ENCODE assay signal across 1 cellular context in the genomic region with DNA sequence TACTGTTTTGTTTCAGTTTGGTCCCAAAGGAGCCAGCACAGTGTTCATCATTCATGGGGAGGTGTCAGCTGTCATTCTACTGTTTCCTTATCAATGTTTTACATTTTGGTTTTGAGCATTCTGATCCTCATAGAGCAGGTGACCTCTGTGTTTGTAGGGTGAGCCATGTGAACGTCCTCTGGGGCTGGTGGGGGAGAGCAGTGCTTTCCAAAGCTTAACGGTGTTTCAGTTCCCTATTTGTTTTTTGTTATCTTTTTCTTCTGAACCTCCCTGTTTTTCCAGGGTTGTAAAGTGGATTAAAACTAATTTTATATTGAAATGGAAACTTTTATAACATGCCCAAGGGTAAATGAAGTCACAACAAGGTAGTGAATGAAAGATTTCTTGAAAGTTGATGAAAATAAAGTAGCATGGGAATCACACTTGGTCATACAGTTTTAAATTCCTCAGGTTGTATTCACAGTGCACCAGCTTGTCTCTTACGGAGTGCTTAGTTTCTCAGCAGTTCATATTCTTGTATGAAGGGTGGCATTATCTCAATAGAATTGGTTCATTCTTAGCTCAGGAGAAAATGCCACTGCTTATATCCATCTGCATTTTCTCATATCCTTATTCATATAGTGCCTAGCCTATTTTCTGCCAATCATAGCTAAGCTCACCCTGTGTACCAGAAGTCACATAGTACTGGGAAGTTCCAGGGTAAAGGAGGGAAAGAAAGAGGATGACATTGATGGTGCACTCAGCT.
TF ChIP-seq lines count a peak whose summit lies in the region.

No MANE protein-coding gene starts in this region.

TF ChIP-seq in HepG2, 621 proteins besides CTCF, POLR2A, EP300 and RAD21 (continued from another document):
- TF ChIP-seq STAG1 (CRISPR knock-in tag; IDR thresholded peaks at IDR 0.05) (0 out of 2 replicates have a peak, but pooled peaks have one; percentile 14), MEF2D (CRISPR knock-in tag; IDR thresholded peaks at IDR 0.05) (no peak), TOPORS (CRISPR knock-in tag; IDR thresholded peaks at IDR 0.05) (no peak), YY1 (IDR thresholded peaks at IDR 0.05; ENCODE audit: insufficient read depth, insufficient replicate concordance, low read depth, low read length) (no peak), RBM39 (IDR thresholded peaks at IDR 0.05; ENCODE audit: low read depth, low read length, poor library complexity, severe bottlenecking) (no peak), HNRNPLL (IDR thresholded peaks at IDR 0.05; ENCODE audit: low read depth, low read length, poor library complexity, severe bottlenecking) (no peak), ZNF143 (CRISPR knock-in tag; IDR thresholded peaks at IDR 0.05) (no peak), SAP130 (CRISPR knock-in tag; IDR thresholded peaks at IDR 0.05; ENCODE audit: low read depth) (peak; percentile 76), NCOA2 (CRISPR knock-in tag; IDR thresholded peaks at IDR 0.05) (peak; percentile 64)
- TF ChIP-seq, protein P1, sequence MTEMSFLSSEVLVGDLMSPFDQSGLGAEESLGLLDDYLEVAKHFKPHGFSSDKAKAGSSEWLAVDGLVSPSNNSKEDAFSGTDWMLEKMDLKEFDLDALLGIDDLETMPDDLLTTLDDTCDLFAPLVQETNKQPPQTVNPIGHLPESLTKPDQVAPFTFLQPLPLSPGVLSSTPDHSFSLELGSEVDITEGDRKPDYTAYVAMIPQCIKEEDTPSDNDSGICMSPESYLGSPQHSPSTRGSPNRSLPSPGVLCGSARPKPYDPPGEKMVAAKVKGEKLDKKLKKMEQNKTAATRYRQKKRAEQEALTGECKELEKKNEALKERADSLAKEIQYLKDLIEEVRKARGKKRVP (CRISPR knock-in tag; IDR thresholded peaks at IDR 0.05), result peak in 1 of 2 experiments; percentile 40; a peak in 1 of 4 replicates
- TF ChIP-seq, protein P2, sequence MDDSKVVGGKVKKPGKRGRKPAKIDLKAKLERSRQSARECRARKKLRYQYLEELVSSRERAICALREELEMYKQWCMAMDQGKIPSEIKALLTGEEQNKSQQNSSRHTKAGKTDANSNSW (CRISPR knock-in tag; IDR thresholded peaks at IDR 0.05; ENCODE audit: borderline replicate concordance), result no peak
- TF ChIP-seq, protein P3, sequence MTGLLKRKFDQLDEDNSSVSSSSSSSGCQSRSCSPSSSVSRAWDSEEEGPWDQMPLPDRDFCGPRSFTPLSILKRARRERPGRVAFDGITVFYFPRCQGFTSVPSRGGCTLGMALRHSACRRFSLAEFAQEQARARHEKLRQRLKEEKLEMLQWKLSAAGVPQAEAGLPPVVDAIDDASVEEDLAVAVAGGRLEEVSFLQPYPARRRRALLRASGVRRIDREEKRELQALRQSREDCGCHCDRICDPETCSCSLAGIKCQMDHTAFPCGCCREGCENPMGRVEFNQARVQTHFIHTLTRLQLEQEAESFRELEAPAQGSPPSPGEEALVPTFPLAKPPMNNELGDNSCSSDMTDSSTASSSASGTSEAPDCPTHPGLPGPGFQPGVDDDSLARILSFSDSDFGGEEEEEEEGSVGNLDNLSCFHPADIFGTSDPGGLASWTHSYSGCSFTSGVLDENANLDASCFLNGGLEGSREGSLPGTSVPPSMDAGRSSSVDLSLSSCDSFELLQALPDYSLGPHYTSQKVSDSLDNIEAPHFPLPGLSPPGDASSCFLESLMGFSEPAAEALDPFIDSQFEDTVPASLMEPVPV (CRISPR knock-in tag; IDR thresholded peaks at IDR 0.05), result no peak
TF ChIP-seq in HepG2: peak in this region for 83.
